In the genomic region with DNA sequence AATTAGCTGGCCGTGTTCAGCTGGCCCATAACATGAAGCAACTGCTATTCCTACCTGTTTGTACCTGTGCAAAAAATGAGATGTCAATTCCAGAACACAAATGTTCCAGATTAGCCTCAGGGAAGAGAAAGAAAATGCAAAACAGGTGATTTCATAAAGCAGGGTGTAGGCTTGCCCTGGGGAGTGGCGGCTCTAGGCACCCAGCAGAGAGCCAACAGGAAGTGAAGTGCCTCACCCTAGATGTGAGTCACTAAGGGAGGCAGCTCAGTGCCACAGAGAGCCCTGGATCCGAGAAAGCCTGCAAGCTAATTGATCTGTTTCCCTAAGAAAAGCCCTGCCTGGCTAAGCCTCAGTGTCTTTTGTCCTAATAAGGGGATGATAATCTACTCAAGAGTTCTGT, we compare ENCODE assay signal across 7 cellular contexts.
DNase-seq lines count a peak whose midpoint lies in the region; ATAC-seq and TF ChIP-seq lines count a peak whose summit lies in the region.

No MANE protein-coding gene starts in this region.

- peak; percentile 55 for DNase-seq in HFFc6
- peak; percentile 41 for DNase-seq in NCI-H1048 (lab: John Stamatoyannopoulos, UW)
- DNase-seq in MCF 10A (ENCODE audit: unreplicated experiment) = peak; percentile 98
- no peak for DNase-seq in D341Med (ENCODE audit: low spot score)

- H3K27me3 ChIP-seq in mucosa of stomach (ENCODE audit: control insufficient read depth, insufficient read depth, low read length) = no peaks in the 10 kb centered on the region

- H3K27ac Mint-ChIP-seq in HFFc6 = peak overlapping the region; percentile 22; the same call in 1 of the 2 replicates
- H3K27ac Mint-ChIP-seq in MCF 10A (ENCODE audit: low read depth, unreplicated experiment) = peak overlapping the region; percentile 98

- POLR2A ChIA-PET in MCF 10A (lab: Yijun Ruan, JAX) = interaction anchor here (0.5 to 13.2 kb wide), 18 partner anchors 8 to 273 kb away, joined by 3 to 230 read pairs (median 5); no protein-coding TSS in a partner anchor

- no peaks in the 10 kb centered on the region for H3K9me3 ChIP-seq in mucosa of stomach (ENCODE audit: control insufficient read depth, low read length)

- H3K4me1 Mint-ChIP-seq in HFFc6 (ENCODE audit: low read depth) = peaks cover 9% of the 10 kb centered on the region
- peaks cover 32% of the 10 kb centered on the region for H3K4me1 Mint-ChIP-seq in MCF 10A (ENCODE audit: insufficient read depth, unreplicated experiment)

- H3K36me3 Mint-ChIP-seq in HFFc6 (ENCODE audit: low read depth) (peaks cover 5% of the 10 kb centered on the region; the same call in 1 of the 2 replicates), MCF 10A (ENCODE audit: insufficient read depth, unreplicated experiment) (peaks cover 56% of the 10 kb centered on the region)

- intact Hi-C loops in MCF 10A (cut with micrococcal nuclease) = loop anchor here (1.0 kb wide), 1 partner anchor 17 kb away; no protein-coding TSS in a partner anchor

- H3K4me3 ChIP-seq in mucosa of stomach (ENCODE audit: low read length) = peak overlapping the region; percentile 7

- H3K27me3 Mint-ChIP-seq in HFFc6 (ENCODE audit: insufficient read depth) (peaks cover 12% of the 10 kb centered on the region), MCF 10A (ENCODE audit: insufficient read depth, unreplicated experiment) (no peaks in the 10 kb centered on the region)

- H3K9me3 Mint-ChIP-seq in HFFc6 (no peaks in the 10 kb centered on the region), MCF 10A (ENCODE audit: unreplicated experiment) (no peaks in the 10 kb centered on the region)

- H3K4me3 Mint-ChIP-seq in HFFc6 (no peak overlapping the region), MCF 10A (ENCODE audit: unreplicated experiment) (peak overlapping the region; percentile 55)

- H3K4me1 ChIP-seq in mucosa of stomach (ENCODE audit: control insufficient read depth, insufficient read depth, low read length) = peaks cover 25% of the 10 kb centered on the region

- H3K36me3 ChIP-seq in mucosa of stomach (ENCODE audit: control insufficient read depth, insufficient read depth, low read length) = no peaks in the 10 kb centered on the region

- CTCF ChIA-PET in MCF 10A (lab: Yijun Ruan, JAX) = interaction anchor here (0.6 to 2.0 kb wide), 8 partner anchors 15 to 292 kb away, joined by 3 to 7 read pairs (median 4); no protein-coding TSS in a partner anchor

- BruUV-seq in MCF 10A (replicated peaks; lab: Mats Ljungman, UMichigan) = no TSS peak

- peak overlapping the region; percentile 64 for H3K9ac ChIP-seq in mucosa of stomach (ENCODE audit: low read length)

- ATAC-seq in GM18517 (IDR thresholded peaks at IDR 0.05; ENCODE audit: unreplicated experiment) (peak; percentile 61), HG03135 (IDR thresholded peaks at IDR 0.05; ENCODE audit: unreplicated experiment) (no peak)

- no peak for TF ChIP-seq CTCF in HFFc6 (IDR thresholded peaks at IDR 0.05)
- no peak for TF ChIP-seq CTCF in MCF 10A (IDR thresholded peaks at IDR 0.05; ENCODE audit: unreplicated experiment)
